11 cellular contexts compared by ENCODE assay signal in the genomic region with DNA sequence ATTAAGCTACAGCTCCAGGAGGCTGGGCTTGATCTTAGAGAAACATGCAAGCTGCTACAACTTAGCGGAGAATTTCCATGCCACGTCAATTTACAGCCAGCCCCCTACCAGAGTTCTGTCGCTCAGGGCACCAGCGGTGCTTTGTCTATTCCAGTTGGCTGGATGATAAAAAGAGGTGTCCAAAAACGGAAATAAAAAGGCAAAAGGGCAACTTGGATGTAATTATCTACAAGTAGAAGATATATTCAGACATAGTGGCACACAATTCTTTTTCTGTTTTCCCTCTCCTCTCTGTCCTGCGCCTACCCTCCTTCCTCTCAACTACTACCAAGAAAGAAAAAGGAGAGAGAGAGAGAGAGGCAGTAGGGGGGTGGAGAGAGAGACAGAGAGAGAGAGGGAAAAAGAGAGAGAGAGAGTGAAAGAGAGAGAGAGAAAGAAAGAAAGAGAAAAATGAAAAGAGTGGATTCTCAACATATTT. TPM values are rescaled to one million over a fixed set of nuclear protein-coding genes. Genes with fewer than 3 reads are reported as not detected.
DNase-seq lines count a peak whose midpoint lies in the region; ATAC-seq and TF ChIP-seq lines count a peak whose summit lies in the region.
"Had no signal": no experiment of that assay in that cellular context is flagged by ENCODE, and none has a peak within 500 bp of the region (broad histone marks: within the 10 kb centered on the region; RNA-seq: fewer than 3 reads in every experiment).

No MANE protein-coding gene starts in this region.

- peaks cover 2% of the 10 kb centered on the region for H3K9me3 Mint-ChIP-seq in neural crest cell
- H3K9me3 Mint-ChIP-seq in stimulated activated naive B cell treated with anti-CD40 and anti-IgM and Interleukin-4, amounts not matched to agents 10 μg/mL and 1 μg/mL and 100 μg/mL, for 72 hours = no peaks in the 10 kb centered on the region
- H3K9me3 Mint-ChIP-seq: activated naive CD8-positive, alpha-beta T cell treated with anti-CD3 and anti-CD28 coated beads, Interleukin-2, amount 50 U/mL, for 24 hours; IgD-negative memory B cell had no signal

- H4K20me1 ChIP-seq in mammary epithelial cell (ENCODE audit: insufficient read depth, low read length) = no peaks in the 10 kb centered on the region

- H3K4me1 ChIP-seq in breast epithelium (no peaks in the 10 kb centered on the region), mammary epithelial cell (ENCODE audit: insufficient read depth, low read length) (no peaks in the 10 kb centered on the region), aorta (ENCODE audit: control insufficient read depth in 1 of 2, insufficient read depth in 2 of 2, low read length in 2 of 2) (peaks cover 0 to 4% of the 10 kb centered on the region in 2 donors)

- ATAC-seq in aorta (ENCODE audit: low FRiP score) (peak; percentile 79), GM19023 (IDR thresholded peaks at IDR 0.05; ENCODE audit: unreplicated experiment) (no peak), HG02759 (IDR thresholded peaks at IDR 0.05; ENCODE audit: unreplicated experiment) (no peak)
- no peak for ATAC-seq in stimulated activated naive B cell treated with anti-CD40 and anti-IgM and Interleukin-4, amounts not matched to agents 10 μg/mL and 1 μg/mL and 100 μg/mL, for 72 hours (replicated peaks)
- ATAC-seq: activated naive CD8-positive, alpha-beta T cell treated with anti-CD3 and anti-CD28 coated beads, Interleukin-2, amount 50 U/mL, for 24 hours had no signal

- BruUV-seq in mammary epithelial cell (replicated peaks; lab: Mats Ljungman, UMichigan) = no TSS peak

- peak overlapping the region; percentile 50 to 54 for H3K27ac ChIP-seq in breast epithelium
- no peak overlapping the region for H3K27ac ChIP-seq in mammary epithelial cell (ENCODE audit: insufficient read depth, low read depth, low read length)
- H3K27ac ChIP-seq in aorta (ENCODE audit: low read depth in 1 of 2, low read length in 2 of 2) = peak overlapping the region; percentile 11 to 21

- peak overlapping the region; percentile 91 for H3K4me3 Mint-ChIP-seq in neural crest cell
- no peak overlapping the region for H3K4me3 Mint-ChIP-seq in stimulated activated naive B cell treated with anti-CD40 and anti-IgM and Interleukin-4, amounts not matched to agents 10 μg/mL and 1 μg/mL and 100 μg/mL, for 72 hours
- H3K4me3 Mint-ChIP-seq: activated naive CD8-positive, alpha-beta T cell treated with anti-CD3 and anti-CD28 coated beads, Interleukin-2, amount 50 U/mL, for 24 hours; IgD-negative memory B cell had no signal

- CTCF ChIA-PET in mammary epithelial cell (lab: Charles Lee; ENCODE audit: low non-redundant PET) = no interaction called here

- peak overlapping the region; percentile 85 for H3K27ac Mint-ChIP-seq in neural crest cell (ENCODE audit: unreplicated experiment)
- H3K27ac Mint-ChIP-seq in stimulated activated naive B cell treated with anti-CD40 and anti-IgM and Interleukin-4, amounts not matched to agents 10 μg/mL and 1 μg/mL and 100 μg/mL, for 72 hours = no peak overlapping the region
- H3K27ac Mint-ChIP-seq: activated naive CD8-positive, alpha-beta T cell treated with anti-CD3 and anti-CD28 coated beads, Interleukin-2, amount 50 U/mL, for 24 hours; IgD-negative memory B cell had no signal

- H3K4me3 ChIP-seq in breast epithelium = peak overlapping the region; percentile 36 to 57 (median 44)
- H3K4me3 ChIP-seq in mammary epithelial cell (replicated peaks in 1 of 3; ENCODE audit: insufficient read depth in 1 of 3, low read depth in 2 of 3, low read length in 3 of 3) = no peak overlapping the region
- peak overlapping the region; percentile 53 for H3K4me3 ChIP-seq in fibroblast of villous mesenchyme (ENCODE audit: low read depth, low read length)
- H3K4me3 ChIP-seq in aorta (ENCODE audit: low read length in 2 of 2) = peak overlapping the region; percentile 63 to 80

- no peak overlapping the region for H3K4me2 ChIP-seq in mammary epithelial cell (ENCODE audit: insufficient read depth, low read depth, low read length)

- dilution Hi-C loops in mammary epithelial cell (cut with HindIII; ENCODE audit: low sequenced_read_pairs) = no loop called here

- no peak overlapping the region for H2AFZ ChIP-seq in mammary epithelial cell (ENCODE audit: low read depth, low read length)

- H3K79me2 ChIP-seq in mammary epithelial cell (ENCODE audit: insufficient read depth, low read length) = no peaks in the 10 kb centered on the region

- no peaks in the 10 kb centered on the region for H3K9me3 ChIP-seq in breast epithelium
- H3K9me3 ChIP-seq in mammary epithelial cell (replicated peaks; ENCODE audit: insufficient read depth, low read length) = no peaks in the 10 kb centered on the region
- no peaks in the 10 kb centered on the region for H3K9me3 ChIP-seq in aorta (ENCODE audit: control insufficient read depth, low read length)

- TF ChIP-seq CTCF in breast epithelium (IDR thresholded peaks at IDR 0.05) (no peak), mammary epithelial cell (conservative IDR thresholded peaks at IDR 0.05 in 1 of 2, IDR thresholded peaks at IDR 0.05 in 1 of 2; ENCODE audit: extremely low read depth in 1 of 2, insufficient read depth in 1 of 2, low read depth in 1 of 2, low read length in 2 of 2) (no peak), fibroblast of villous mesenchyme (IDR thresholded peaks at IDR 0.05; ENCODE audit: insufficient read depth, low read depth, low read length) (no peak), neural crest cell (conservative IDR thresholded peaks at IDR 0.05) (no peak)

- H3K9ac ChIP-seq in mammary epithelial cell (ENCODE audit: insufficient read depth, low read length) = no peak overlapping the region

- intact Hi-C loops in breast epithelium (cut with DNase I; ENCODE audit: low total_unique reads) = no loop called here
- intact Hi-C loops in mammary epithelial cell (cut with micrococcal nuclease) = no loop called here
- intact Hi-C loops in aorta (cut with DNase I) = no loop called here

- WGBS in mammary epithelial cell (ENCODE audit: low coverage, missing lambda C conversion rate) = 45% methylated on average over 6 of the region's 6 CpGs
- WGBS in aorta, 2 donors = 0 to 7% methylated on average over 6 of the region's 6 CpGs

- H3K36me3 Mint-ChIP-seq in neural crest cell (ENCODE audit: low read depth) = peaks cover 6% of the 10 kb centered on the region
- H3K36me3 Mint-ChIP-seq in stimulated activated naive B cell treated with anti-CD40 and anti-IgM and Interleukin-4, amounts not matched to agents 10 μg/mL and 1 μg/mL and 100 μg/mL, for 72 hours = no peaks in the 10 kb centered on the region
- H3K36me3 Mint-ChIP-seq: IgD-negative memory B cell had no signal

- no peaks in the 10 kb centered on the region for H3K36me3 ChIP-seq in breast epithelium
- H3K36me3 ChIP-seq in mammary epithelial cell (ENCODE audit: insufficient read depth, low read length) = no peaks in the 10 kb centered on the region
- peaks cover 0 to 2% of the 10 kb centered on the region in 2 donors for H3K36me3 ChIP-seq in aorta (ENCODE audit: control insufficient read depth in 1 of 2, insufficient read depth in 2 of 2, low read length in 1 of 2)

- TF ChIP-seq POLR2A in breast epithelium (IDR thresholded peaks at IDR 0.05) = no peak

- no peaks in the 10 kb centered on the region for H3K27me3 ChIP-seq in breast epithelium
- no peaks in the 10 kb centered on the region for H3K27me3 ChIP-seq in mammary epithelial cell (ENCODE audit: insufficient read depth, low read length)
- H3K27me3 ChIP-seq in aorta (ENCODE audit: control insufficient read depth in 1 of 2, insufficient read depth in 2 of 2, low read length in 1 of 2) = no peaks in the 10 kb centered on the region

- DNase-seq in breast epithelium (ENCODE audit: low spot score in 2 of 2) (no peak), mammary epithelial cell (no peak), fibroblast of villous mesenchyme (ENCODE audit: low read depth) (peak; percentile 67), neural crest cell (ENCODE audit: low read depth, low spot score) (peak; percentile 37), aorta (peak in 1 of 2 donors; percentile 56)
- no peak for DNase-seq in stimulated activated naive B cell treated with anti-CD40 and anti-IgM and Interleukin-4, amounts not matched to agents 10 μg/mL and 1 μg/mL and 100 μg/mL, for 72 hours
- DNase-seq: activated naive CD8-positive, alpha-beta T cell treated with anti-CD3 and anti-CD28 coated beads, Interleukin-2, amount 50 U/mL, for 24 hours had no signal

- in situ Hi-C loops in mammary epithelial cell (cut with MboI; ENCODE audit: low sequenced_read_pairs in 2 of 2) = no loop called here

- peaks cover 52% of the 10 kb centered on the region for H3K4me1 Mint-ChIP-seq in neural crest cell
- H3K4me1 Mint-ChIP-seq in stimulated activated naive B cell treated with anti-CD40 and anti-IgM and Interleukin-4, amounts not matched to agents 10 μg/mL and 1 μg/mL and 100 μg/mL, for 72 hours = no peaks in the 10 kb centered on the region
- H3K4me1 Mint-ChIP-seq: IgD-negative memory B cell had no signal

- no peaks in the 10 kb centered on the region for H3K27me3 Mint-ChIP-seq in neural crest cell (ENCODE audit: low read depth)
- peaks cover 12 to 19% of the 10 kb centered on the region in 2 donors for H3K27me3 Mint-ChIP-seq in stimulated activated naive B cell treated with anti-CD40 and anti-IgM and Interleukin-4, amounts not matched to agents 10 μg/mL and 1 μg/mL and 100 μg/mL, for 72 hours

RNA-seq across cellular contexts. Expression of a gene that starts 0.4 kb away (rescaled TPM):
- 10 to 100 TPM in 1 of 3 donors, 1 to 10 TPM in 2; 2.3 to 21.1 (median 7.6) TPM for total RNA-seq in breast epithelium
- total RNA-seq in mammary epithelial cell = under 1 TPM in 1 of 2 donors, not detected in 1; under 0.01 TPM
- polyA plus RNA-seq in mammary epithelial cell = not detected
- not detected for polyA minus RNA-seq in mammary epithelial cell
- 4.7 and 6.4 TPM in 2 replicates for total RNA-seq in fibroblast of villous mesenchyme
- total RNA-seq in neural crest cell = 16.0 and 20.6 TPM in 2 replicates
- total RNA-seq in aorta = 10 to 100 TPM; 17.5 to 22.2 TPM
- polyA plus RNA-seq in aorta = 1 to 10 TPM; 8.0 to 8.8 TPM
- total RNA-seq: T-helper 2 cell treated with Interferon-gamma antibody and Interleukin-4, amounts not matched to agents 100 ng/mL and 5 ng/mL, for 36 hours had no signal
- polyA plus RNA-seq: IgD-negative memory B cell had no signal

RNA-seq across cellular contexts. Expression of a gene that starts 29.4 kb away (rescaled TPM):
- 10 to 100 TPM in 1 of 3 donors, 1 to 10 TPM in 2; 5.4 to 11.9 (median 6.9) TPM for total RNA-seq in breast epithelium
- 10 to 100 TPM; 10.0 to 11.2 TPM for total RNA-seq in mammary epithelial cell
- 8.0 TPM for polyA plus RNA-seq in mammary epithelial cell
- polyA minus RNA-seq in mammary epithelial cell = 15.1 TPM
- 3.9 and 5.2 TPM in 2 replicates for total RNA-seq in fibroblast of villous mesenchyme
- total RNA-seq in neural crest cell = 15.9 and 16.0 TPM in 2 replicates
- 1 to 10 TPM; 3.6 to 3.7 TPM for total RNA-seq in aorta
- polyA plus RNA-seq in aorta = 1 to 10 TPM in 1 of 2 donors, under 1 TPM in 1; 0.74 to 1.5 TPM

Comparison
In these comparisons a context has a peak if more than half of its experiments do, and no peak if none do; other contexts are left out.
1. H3K4me3 ChIP-seq: peak in breast epithelium (3 of 3), fibroblast of villous mesenchyme (single experiment) and aorta (2 of 2); none in mammary epithelial cell (0 of 3).
2. DNase-seq: peak in fibroblast of villous mesenchyme (single experiment) and neural crest cell (single experiment); none in breast epithelium (0 of 2), mammary epithelial cell (single experiment) and stimulated activated naive B cell treated with anti-CD40 and anti-IgM and Interleukin-4, amounts not matched to agents 10 μg/mL and 1 μg/mL and 100 μg/mL, for 72 hours (single experiment).